1 cellular context compared by ENCODE assay signal in genomic region chr2:102179788-102180686, GRCh38.
TF ChIP-seq lines count a peak whose summit lies in the region.

No MANE protein-coding gene starts in this region.

TF ChIP-seq in HepG2, 621 proteins besides CTCF, POLR2A, EP300 and RAD21:
- no peak for TF ChIP-seq ZNF235 (CRISPR knock-in tag; IDR thresholded peaks at IDR 0.05; ENCODE audit: borderline replicate concordance)
- 0 out of 2 replicates have a peak, but pooled peaks have one; percentile 13 for TF ChIP-seq KAT8 (CRISPR knock-in tag; IDR thresholded peaks at IDR 0.05)
- TF ChIP-seq, protein P1, sequence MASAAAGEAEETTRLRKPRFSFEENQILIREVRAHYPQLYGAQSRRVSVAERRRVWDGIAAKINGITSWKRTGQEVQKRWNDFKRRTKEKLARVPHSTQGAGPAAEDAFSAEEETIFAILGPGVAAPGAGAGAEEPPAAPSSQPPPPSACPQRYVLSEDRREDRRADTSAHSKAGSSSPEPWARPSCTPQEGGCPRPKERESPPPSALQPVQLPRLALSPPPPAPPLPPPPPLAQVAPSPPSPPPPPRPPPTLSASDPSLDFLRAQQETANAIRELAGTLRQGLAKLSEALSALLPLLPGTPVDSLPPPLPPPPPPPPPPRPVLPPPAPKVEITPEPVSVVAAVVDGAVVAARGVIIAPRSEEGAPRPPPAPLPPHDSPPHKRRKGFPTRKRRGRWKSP (CRISPR knock-in tag; IDR thresholded peaks at IDR 0.05): no peak
- TF ChIP-seq KLF13 (CRISPR knock-in tag; IDR thresholded peaks at IDR 0.05): no peak
- TF ChIP-seq ZNF788 (CRISPR knock-in tag; IDR thresholded peaks at IDR 0.05; ENCODE audit: borderline replicate concordance): no peak
- peak; percentile 18 for TF ChIP-seq AGO2 (optimal IDR thresholded peaks at IDR 0.05; ENCODE audit: low read depth, low read length)
- TF ChIP-seq ZNF607 (CRISPR knock-in tag; IDR thresholded peaks at IDR 0.05; ENCODE audit: borderline replicate concordance): no peak
- TF ChIP-seq PRMT3 (CRISPR knock-in tag; IDR thresholded peaks at IDR 0.05; ENCODE audit: borderline replicate concordance, low read depth): no peak
- TF ChIP-seq ZMAT3 (CRISPR knock-in tag; conservative IDR thresholded peaks at IDR 0.05): no peak
- no peak for TF ChIP-seq GRHL1 (CRISPR knock-in tag; conservative IDR thresholded peaks at IDR 0.05)
- no peak for TF ChIP-seq ZHX2 (IDR thresholded peaks at IDR 0.05; ENCODE audit: low read depth)
- no peak for TF ChIP-seq ZHX2 (CRISPR knock-in tag; IDR thresholded peaks at IDR 0.05; ENCODE audit: borderline replicate concordance)
- TF ChIP-seq, protein P2, sequence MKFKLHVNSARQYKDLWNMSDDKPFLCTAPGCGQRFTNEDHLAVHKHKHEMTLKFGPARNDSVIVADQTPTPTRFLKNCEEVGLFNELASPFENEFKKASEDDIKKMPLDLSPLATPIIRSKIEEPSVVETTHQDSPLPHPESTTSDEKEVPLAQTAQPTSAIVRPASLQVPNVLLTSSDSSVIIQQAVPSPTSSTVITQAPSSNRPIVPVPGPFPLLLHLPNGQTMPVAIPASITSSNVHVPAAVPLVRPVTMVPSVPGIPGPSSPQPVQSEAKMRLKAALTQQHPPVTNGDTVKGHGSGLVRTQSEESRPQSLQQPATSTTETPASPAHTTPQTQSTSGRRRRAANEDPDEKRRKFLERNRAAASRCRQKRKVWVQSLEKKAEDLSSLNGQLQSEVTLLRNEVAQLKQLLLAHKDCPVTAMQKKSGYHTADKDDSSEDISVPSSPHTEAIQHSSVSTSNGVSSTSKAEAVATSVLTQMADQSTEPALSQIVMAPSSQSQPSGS (CRISPR knock-in tag; IDR thresholded peaks at IDR 0.05): no peak
- peak; percentile 26 for TF ChIP-seq HNRNPK (IDR thresholded peaks at IDR 0.05; ENCODE audit: low read depth, low read length, poor library complexity, severe bottlenecking)
- TF ChIP-seq RBFOX2 (IDR thresholded peaks at IDR 0.05; ENCODE audit: low read depth, low read length): 0 out of 2 replicates have a peak, but pooled peaks have one; percentile 3
- peak; percentile 29; the same call in 1 of the 2 replicates for TF ChIP-seq ATF1 (CRISPR knock-in tag; IDR thresholded peaks at IDR 0.05)
- no peak for TF ChIP-seq ZNF572 (CRISPR knock-in tag; IDR thresholded peaks at IDR 0.05)
- TF ChIP-seq ATM (IDR thresholded peaks at IDR 0.05; ENCODE audit: borderline replicate concordance): no peak
- no peak for TF ChIP-seq MAF1 (CRISPR knock-in tag; IDR thresholded peaks at IDR 0.05; ENCODE audit: borderline replicate concordance)
- no peak for TF ChIP-seq ZNF430 (CRISPR knock-in tag; IDR thresholded peaks at IDR 0.05)
- TF ChIP-seq RARG (CRISPR knock-in tag; IDR thresholded peaks at IDR 0.05; ENCODE audit: low read depth): no peak
- no peak for TF ChIP-seq SRSF4 (IDR thresholded peaks at IDR 0.05; ENCODE audit: low read depth, low read length, poor library complexity, severe bottlenecking)
- no peak for TF ChIP-seq ZNF335 (CRISPR knock-in tag; IDR thresholded peaks at IDR 0.05)
- peak; percentile 50 for TF ChIP-seq POLR2G (IDR thresholded peaks at IDR 0.05; ENCODE audit: low read depth, low read length)
- no peak for TF ChIP-seq NFRKB (IDR thresholded peaks at IDR 0.05)
- TF ChIP-seq DDIT3 (CRISPR knock-in tag; IDR thresholded peaks at IDR 0.05): no peak
- TF ChIP-seq ZEB1 (IDR thresholded peaks at IDR 0.05; ENCODE audit: insufficient replicate concordance, low read depth): peak; percentile 36
- 0 out of 2 replicates have a peak, but pooled peaks have one; percentile 20 for TF ChIP-seq KDM2A (CRISPR knock-in tag; IDR thresholded peaks at IDR 0.05; ENCODE audit: borderline replicate concordance, low read depth)
- peak; percentile 59; the same call in 1 of the 2 replicates for TF ChIP-seq MBD4 (IDR thresholded peaks at IDR 0.05; ENCODE audit: borderline replicate concordance, low read length)
- TF ChIP-seq ZNF543 (CRISPR knock-in tag; IDR thresholded peaks at IDR 0.05): no peak
- no peak for TF ChIP-seq MTA1 (CRISPR knock-in tag; IDR thresholded peaks at IDR 0.05; ENCODE audit: borderline replicate concordance)
- no peak for TF ChIP-seq TCF12 (IDR thresholded peaks at IDR 0.05)
- TF ChIP-seq TCF12 (CRISPR knock-in tag; IDR thresholded peaks at IDR 0.05): no peak
- TF ChIP-seq YEATS2 (CRISPR knock-in tag; IDR thresholded peaks at IDR 0.05; ENCODE audit: borderline replicate concordance): 0 out of 2 replicates have a peak, but pooled peaks have one; percentile 36
- TF ChIP-seq REPIN1 (CRISPR knock-in tag; IDR thresholded peaks at IDR 0.05; ENCODE audit: borderline replicate concordance, low read depth): 0 out of 2 replicates have a peak, but pooled peaks have one; percentile 14
- TF ChIP-seq YY1 (IDR thresholded peaks at IDR 0.05; ENCODE audit: insufficient read depth, insufficient replicate concordance, low read depth, low read length): no peak
- TF ChIP-seq KLF15 (CRISPR knock-in tag; IDR thresholded peaks at IDR 0.05; ENCODE audit: borderline replicate concordance): no peak
- TF ChIP-seq ZNF234 (CRISPR knock-in tag; conservative IDR thresholded peaks at IDR 0.05): no peak
- TF ChIP-seq, protein P3, sequence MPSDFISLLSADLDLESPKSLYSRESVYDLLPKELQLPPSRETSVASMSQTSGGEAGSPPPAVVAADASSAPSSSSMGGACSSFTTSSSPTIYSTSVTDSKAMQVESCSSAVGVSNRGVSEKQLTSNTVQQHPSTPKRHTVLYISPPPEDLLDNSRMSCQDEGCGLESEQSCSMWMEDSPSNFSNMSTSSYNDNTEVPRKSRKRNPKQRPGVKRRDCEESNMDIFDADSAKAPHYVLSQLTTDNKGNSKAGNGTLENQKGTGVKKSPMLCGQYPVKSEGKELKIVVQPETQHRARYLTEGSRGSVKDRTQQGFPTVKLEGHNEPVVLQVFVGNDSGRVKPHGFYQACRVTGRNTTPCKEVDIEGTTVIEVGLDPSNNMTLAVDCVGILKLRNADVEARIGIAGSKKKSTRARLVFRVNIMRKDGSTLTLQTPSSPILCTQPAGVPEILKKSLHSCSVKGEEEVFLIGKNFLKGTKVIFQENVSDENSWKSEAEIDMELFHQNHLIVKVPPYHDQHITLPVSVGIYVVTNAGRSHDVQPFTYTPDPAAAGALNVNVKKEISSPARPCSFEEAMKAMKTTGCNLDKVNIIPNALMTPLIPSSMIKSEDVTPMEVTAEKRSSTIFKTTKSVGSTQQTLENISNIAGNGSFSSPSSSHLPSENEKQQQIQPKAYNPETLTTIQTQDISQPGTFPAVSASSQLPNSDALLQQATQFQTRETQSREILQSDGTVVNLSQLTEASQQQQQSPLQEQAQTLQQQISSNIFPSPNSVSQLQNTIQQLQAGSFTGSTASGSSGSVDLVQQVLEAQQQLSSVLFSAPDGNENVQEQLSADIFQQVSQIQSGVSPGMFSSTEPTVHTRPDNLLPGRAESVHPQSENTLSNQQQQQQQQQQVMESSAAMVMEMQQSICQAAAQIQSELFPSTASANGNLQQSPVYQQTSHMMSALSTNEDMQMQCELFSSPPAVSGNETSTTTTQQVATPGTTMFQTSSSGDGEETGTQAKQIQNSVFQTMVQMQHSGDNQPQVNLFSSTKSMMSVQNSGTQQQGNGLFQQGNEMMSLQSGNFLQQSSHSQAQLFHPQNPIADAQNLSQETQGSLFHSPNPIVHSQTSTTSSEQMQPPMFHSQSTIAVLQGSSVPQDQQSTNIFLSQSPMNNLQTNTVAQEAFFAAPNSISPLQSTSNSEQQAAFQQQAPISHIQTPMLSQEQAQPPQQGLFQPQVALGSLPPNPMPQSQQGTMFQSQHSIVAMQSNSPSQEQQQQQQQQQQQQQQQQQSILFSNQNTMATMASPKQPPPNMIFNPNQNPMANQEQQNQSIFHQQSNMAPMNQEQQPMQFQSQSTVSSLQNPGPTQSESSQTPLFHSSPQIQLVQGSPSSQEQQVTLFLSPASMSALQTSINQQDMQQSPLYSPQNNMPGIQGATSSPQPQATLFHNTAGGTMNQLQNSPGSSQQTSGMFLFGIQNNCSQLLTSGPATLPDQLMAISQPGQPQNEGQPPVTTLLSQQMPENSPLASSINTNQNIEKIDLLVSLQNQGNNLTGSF (CRISPR knock-in tag; IDR thresholded peaks at IDR 0.05): no peak
- TF ChIP-seq SKI (IDR thresholded peaks at IDR 0.05; ENCODE audit: partially characterized antibody): no peak
- peak; percentile 31 for TF ChIP-seq RBM22 (optimal IDR thresholded peaks at IDR 0.05; ENCODE audit: low read length)
- peak; percentile 5; the same call in 1 of the 2 replicates for TF ChIP-seq NCOA2 (CRISPR knock-in tag; IDR thresholded peaks at IDR 0.05)
- TF ChIP-seq ZSCAN25 (CRISPR knock-in tag; IDR thresholded peaks at IDR 0.05): 0 out of 2 replicates have a peak, but pooled peaks have one; percentile 8
- no peak for TF ChIP-seq ZNF503 (CRISPR knock-in tag; IDR thresholded peaks at IDR 0.05)
- TF ChIP-seq TFAP4 (IDR thresholded peaks at IDR 0.05; ENCODE audit: borderline replicate concordance, low read depth): no peak
TF ChIP-seq in HepG2: peak in this region for 14.
